In genomic region chr20:63782051-63782471, GRCh38 we compare ENCODE assay signal across 8 cellular contexts. TPM values are rescaled to one million over a fixed set of nuclear protein-coding genes. Genes with fewer than 3 reads are reported as not detected.
DNase-seq lines count a peak whose midpoint lies in the region; ATAC-seq and TF ChIP-seq lines count a peak whose summit lies in the region.

No MANE protein-coding gene starts in this region.

- peak; percentile 56 for DNase-seq in SK-N-DZ (ENCODE audit: low spot score)
- peak; percentile 29 for DNase-seq in activated naive CD4-positive, alpha-beta T cell treated with Interleukin-2 at 50 U/mL for 16 hours
- peak; percentile 33 for DNase-seq in stimulated activated CD4-positive, alpha-beta T cell treated with anti-CD3 and anti-CD28 coated beads, Interleukin-4, amount 100 ng/mL, for 24 hours
- no peak for DNase-seq in middle frontal gyrus (ENCODE audit: extremely low spot score, low spot score)
- no peak for DNase-seq in GM19238 (ENCODE audit: insufficient read length, low spot score)
- DNase-seq in cerebellar cortex (ENCODE audit: low spot score) = no peak

- peak; percentile 28; the same call in 1 of the 2 replicates for TF ChIP-seq CTCF in GM12875 (IDR thresholded peaks at IDR 0.05; ENCODE audit: borderline replicate concordance, insufficient read depth, low read depth, low read length)

- no peak overlapping the region for H3K4me3 ChIP-seq in GM12875 (ENCODE audit: low read depth, low read length)

- no peak for ATAC-seq in GM18498 (IDR thresholded peaks at IDR 0.05; ENCODE audit: unreplicated experiment)

RNA-seq across cellular contexts. Expression of gene SLC2A4RG, which starts 42.5 kb away (rescaled TPM):
- 50.4 and 67.1 TPM in 2 replicates for polyA plus RNA-seq in SK-N-DZ (2014; cell fraction: cytosol; rRNA removed)
- polyA plus RNA-seq in SK-N-DZ (2014; cell fraction: nucleus; rRNA removed) = 316 and 353 TPM in 2 replicates

RNA-seq across cellular contexts. Expression of gene LIME1, which starts 45.6 kb away (rescaled TPM):
- 22.8 and 33.6 TPM in 2 replicates for polyA plus RNA-seq in SK-N-DZ (2014; cell fraction: cytosol; rRNA removed)
- 394 and 517 TPM in 2 replicates for polyA plus RNA-seq in SK-N-DZ (2014; cell fraction: nucleus; rRNA removed)

RNA-seq across cellular contexts. Expression of gene ZBTB46, which starts 49.0 kb away (rescaled TPM):
- 1.1 and 1.3 TPM in 2 replicates for polyA plus RNA-seq in SK-N-DZ (2014; cell fraction: cytosol; rRNA removed)
- polyA plus RNA-seq in SK-N-DZ (2014; cell fraction: nucleus; rRNA removed) = 1.3 and 1.6 TPM in 2 replicates

Comparison
In these comparisons a context has a peak if more than half of its experiments do, and no peak if none do; other contexts are left out.
1. DNase-seq: peak in SK-N-DZ (single experiment), activated naive CD4-positive, alpha-beta T cell treated with Interleukin-2 at 50 U/mL for 16 hours (single experiment) and stimulated activated CD4-positive, alpha-beta T cell treated with anti-CD3 and anti-CD28 coated beads, Interleukin-4, amount 100 ng/mL, for 24 hours (single experiment); none in middle frontal gyrus (single experiment), GM19238 (single experiment) and cerebellar cortex (single experiment).